1 cellular context compared by ENCODE assay signal in the genomic region with DNA sequence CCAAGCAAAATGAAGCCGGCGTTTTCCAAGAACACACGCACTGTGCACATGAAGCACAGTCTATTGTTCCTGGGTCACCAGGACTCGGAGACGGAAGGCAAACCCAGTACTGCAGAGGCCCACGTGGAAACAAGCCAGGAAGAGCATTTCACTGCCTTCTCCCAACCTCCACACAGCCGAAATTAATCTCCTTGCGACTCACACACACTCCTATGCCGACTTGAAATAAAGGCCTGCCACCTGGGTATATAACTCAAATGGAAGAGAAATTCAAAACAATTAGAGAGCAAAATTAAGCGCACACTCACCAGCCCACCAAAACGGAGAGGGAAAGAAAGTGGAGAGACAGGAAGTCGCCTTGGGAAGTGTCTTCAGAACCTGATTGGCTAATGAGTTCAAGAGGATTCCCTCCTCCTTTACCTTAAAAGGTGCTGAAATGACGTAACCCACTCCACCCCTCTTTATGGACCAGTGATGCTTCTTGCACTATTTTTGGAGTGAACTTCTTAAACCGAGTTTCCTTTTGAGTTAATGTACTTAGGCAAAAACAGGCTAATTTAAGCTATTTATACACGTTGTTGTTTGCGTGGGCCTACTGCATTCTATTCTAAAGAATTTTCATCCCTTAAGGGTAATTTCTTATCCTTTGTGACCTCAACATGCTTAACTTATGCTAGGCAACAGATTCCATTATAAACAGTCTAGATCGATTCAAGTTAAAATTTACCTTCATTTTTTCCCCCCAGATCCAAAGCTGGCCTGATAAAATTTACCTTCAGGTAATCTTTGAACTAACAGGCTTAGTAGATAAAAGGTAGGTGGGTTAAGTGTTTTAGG.
TF ChIP-seq lines count a peak whose summit lies in the region.

A gene with protein sequence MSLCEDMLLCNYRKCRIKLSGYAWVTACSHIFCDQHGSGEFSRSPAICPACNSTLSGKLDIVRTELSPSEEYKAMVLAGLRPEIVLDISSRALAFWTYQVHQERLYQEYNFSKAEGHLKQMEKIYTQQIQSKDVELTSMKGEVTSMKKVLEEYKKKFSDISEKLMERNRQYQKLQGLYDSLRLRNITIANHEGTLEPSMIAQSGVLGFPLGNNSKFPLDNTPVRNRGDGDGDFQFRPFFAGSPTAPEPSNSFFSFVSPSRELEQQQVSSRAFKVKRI (minus strand): TSS at position 334 of the 837 bp plus-strand sequence. CDS start 16,756 bp downstream, outside the sequence.

TF ChIP-seq in HEK293, 187 proteins besides CTCF, POLR2A, EP300 and RAD21 (continued from another document and continues in another):
- TF ChIP-seq, protein P1, sequence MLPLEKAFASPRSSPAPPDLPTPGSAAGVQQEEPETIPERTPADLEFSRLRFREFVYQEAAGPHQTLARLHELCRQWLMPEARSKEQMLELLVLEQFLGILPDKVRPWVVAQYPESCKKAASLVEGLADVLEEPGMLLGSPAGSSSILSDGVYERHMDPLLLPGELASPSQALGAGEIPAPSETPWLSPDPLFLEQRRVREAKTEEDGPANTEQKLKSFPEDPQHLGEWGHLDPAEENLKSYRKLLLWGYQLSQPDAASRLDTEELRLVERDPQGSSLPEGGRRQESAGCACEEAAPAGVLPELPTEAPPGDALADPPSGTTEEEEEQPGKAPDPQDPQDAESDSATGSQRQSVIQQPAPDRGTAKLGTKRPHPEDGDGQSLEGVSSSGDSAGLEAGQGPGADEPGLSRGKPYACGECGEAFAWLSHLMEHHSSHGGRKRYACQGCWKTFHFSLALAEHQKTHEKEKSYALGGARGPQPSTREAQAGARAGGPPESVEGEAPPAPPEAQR (tag by site-specific recombination; IDR thresholded peaks at IDR 0.05) = no peak
- TF ChIP-seq SP7 (tag by site-specific recombination; IDR thresholded peaks at IDR 0.05) (peak; percentile 77), ZNF658 (tag by site-specific recombination; IDR thresholded peaks at IDR 0.05) (no peak), ZNF571 (tag by site-specific recombination; IDR thresholded peaks at IDR 0.05) (no peak), ZNF629 (tag by site-specific recombination; IDR thresholded peaks at IDR 0.05) (peak; percentile 85), ZNF138 (tag by site-specific recombination; IDR thresholded peaks at IDR 0.05; ENCODE audit: borderline replicate concordance) (no peak), ZNF560 (tag by site-specific recombination; IDR thresholded peaks at IDR 0.05; ENCODE audit: borderline replicate concordance) (no peak), ZBTB1 (tag by site-specific recombination; IDR thresholded peaks at IDR 0.05) (no peak), ZSCAN23 (tag by site-specific recombination; IDR thresholded peaks at IDR 0.05) (no peak), ZNF433 (tag by site-specific recombination; IDR thresholded peaks at IDR 0.05; ENCODE audit: low read depth) (no peak), ZBTB17 (tag by site-specific recombination; IDR thresholded peaks at IDR 0.05) (peak; percentile 39; the same call in 1 of the 2 replicates), ZNF302 (tag by site-specific recombination; IDR thresholded peaks at IDR 0.05; ENCODE audit: low read depth) (no peak), ZNF837 (tag by site-specific recombination; IDR thresholded peaks at IDR 0.05) (no peak), ZNF239 (tag by site-specific recombination; IDR thresholded peaks at IDR 0.05) (no peak), ZNF544 (tag by site-specific recombination; IDR thresholded peaks at IDR 0.05) (no peak), PRDM1 (tag by site-specific recombination; IDR thresholded peaks at IDR 0.05) (peak; percentile 92), ZNF121 (tag by site-specific recombination; IDR thresholded peaks at IDR 0.05) (no peak), ZNF19 (tag by site-specific recombination; IDR thresholded peaks at IDR 0.05; ENCODE audit: low read depth) (no peak), ZNF140 (tag by site-specific recombination; IDR thresholded peaks at IDR 0.05) (no peak), GLI4 (tag by site-specific recombination; IDR thresholded peaks at IDR 0.05) (no peak), ZNF600 (tag by site-specific recombination; IDR thresholded peaks at IDR 0.05) (0 out of 2 replicates have a peak, but pooled peaks have one; percentile 43), ZNF404 (tag by site-specific recombination; IDR thresholded peaks at IDR 0.05) (no peak), ZNF366 (tag by site-specific recombination; conservative IDR thresholded peaks at IDR 0.05) (peak; percentile 92), SP2 (tag by site-specific recombination; IDR thresholded peaks at IDR 0.05) (peak; percentile 59), ZNF521 (tag by site-specific recombination; IDR thresholded peaks at IDR 0.05) (no peak), IKZF3 (tag by site-specific recombination; IDR thresholded peaks at IDR 0.05) (peak; percentile 94), TRIM28 (IDR thresholded peaks at IDR 0.05; ENCODE audit: borderline replicate concordance, low read length) (no peak), ZNF23 (tag by site-specific recombination; IDR thresholded peaks at IDR 0.05; ENCODE audit: borderline replicate concordance) (no peak), ZNF2 (tag by site-specific recombination; IDR thresholded peaks at IDR 0.05) (peak; percentile 70; the same call in 1 of the 2 replicates), ZNF596 (tag by site-specific recombination; IDR thresholded peaks at IDR 0.05) (no peak), MEIS1 (CRISPR knock-in tag; IDR thresholded peaks at IDR 0.05; ENCODE audit: borderline replicate concordance) (no peak), KLF8 (tag by site-specific recombination; IDR thresholded peaks at IDR 0.05) (peak; percentile 57)
- TF ChIP-seq, protein P2, sequence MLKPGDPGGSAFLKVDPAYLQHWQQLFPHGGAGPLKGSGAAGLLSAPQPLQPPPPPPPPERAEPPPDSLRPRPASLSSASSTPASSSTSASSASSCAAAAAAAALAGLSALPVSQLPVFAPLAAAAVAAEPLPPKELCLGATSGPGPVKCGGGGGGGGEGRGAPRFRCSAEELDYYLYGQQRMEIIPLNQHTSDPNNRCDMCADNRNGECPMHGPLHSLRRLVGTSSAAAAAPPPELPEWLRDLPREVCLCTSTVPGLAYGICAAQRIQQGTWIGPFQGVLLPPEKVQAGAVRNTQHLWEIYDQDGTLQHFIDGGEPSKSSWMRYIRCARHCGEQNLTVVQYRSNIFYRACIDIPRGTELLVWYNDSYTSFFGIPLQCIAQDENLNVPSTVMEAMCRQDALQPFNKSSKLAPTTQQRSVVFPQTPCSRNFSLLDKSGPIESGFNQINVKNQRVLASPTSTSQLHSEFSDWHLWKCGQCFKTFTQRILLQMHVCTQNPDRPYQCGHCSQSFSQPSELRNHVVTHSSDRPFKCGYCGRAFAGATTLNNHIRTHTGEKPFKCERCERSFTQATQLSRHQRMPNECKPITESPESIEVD (tag by site-specific recombination; IDR thresholded peaks at IDR 0.05) = peak; percentile 55; the same call in 1 of the 2 replicates
- TF ChIP-seq, protein P3, sequence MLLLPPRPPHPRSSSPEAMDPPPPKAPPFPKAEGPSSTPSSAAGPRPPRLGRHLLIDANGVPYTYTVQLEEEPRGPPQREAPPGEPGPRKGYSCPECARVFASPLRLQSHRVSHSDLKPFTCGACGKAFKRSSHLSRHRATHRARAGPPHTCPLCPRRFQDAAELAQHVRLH (tag by site-specific recombination; IDR thresholded peaks at IDR 0.05) = no peak
- TF ChIP-seq, protein P4, sequence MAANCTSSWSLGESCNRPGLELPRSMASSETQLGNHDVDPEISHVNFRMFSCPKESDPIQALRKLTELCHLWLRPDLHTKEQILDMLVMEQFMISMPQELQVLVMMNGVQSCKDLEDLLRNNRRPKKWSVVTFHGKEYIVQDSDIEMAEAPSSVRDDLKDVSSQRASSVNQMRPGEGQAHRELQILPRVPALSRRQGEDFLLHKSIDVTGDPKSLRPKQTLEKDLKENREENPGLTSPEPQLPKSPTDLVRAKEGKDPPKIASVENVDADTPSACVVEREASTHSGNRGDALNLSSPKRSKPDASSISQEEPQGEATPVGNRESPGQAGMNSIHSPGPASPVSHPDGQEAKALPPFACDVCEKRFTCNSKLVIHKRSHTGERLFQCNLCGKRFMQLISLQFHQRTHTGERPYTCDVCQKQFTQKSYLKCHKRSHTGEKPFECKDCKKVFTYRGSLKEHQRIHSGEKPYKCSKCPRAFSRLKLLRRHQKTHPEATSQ (tag by site-specific recombination; IDR thresholded peaks at IDR 0.05) = no peak
- TF ChIP-seq, protein P5, sequence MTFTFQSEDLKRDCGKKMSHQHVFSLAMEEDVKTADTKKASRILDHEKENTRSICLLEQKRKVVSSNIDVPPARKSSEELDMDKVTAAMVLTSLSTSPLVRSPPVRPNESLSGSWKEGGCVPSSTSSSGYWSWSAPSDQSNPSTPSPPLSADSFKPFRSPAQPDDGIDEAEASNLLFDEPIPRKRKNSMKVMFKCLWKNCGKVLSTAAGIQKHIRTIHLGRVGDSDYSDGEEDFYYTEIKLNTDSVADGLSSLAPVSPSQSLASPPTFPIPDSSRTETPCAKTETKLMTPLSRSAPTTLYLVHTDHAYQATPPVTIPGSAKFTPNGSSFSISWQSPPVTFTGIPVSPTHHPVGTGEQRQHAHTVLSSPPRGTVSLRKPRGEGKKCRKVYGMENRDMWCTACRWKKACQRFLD (tag by site-specific recombination; IDR thresholded peaks at IDR 0.05) = no peak
- TF ChIP-seq, protein P6, sequence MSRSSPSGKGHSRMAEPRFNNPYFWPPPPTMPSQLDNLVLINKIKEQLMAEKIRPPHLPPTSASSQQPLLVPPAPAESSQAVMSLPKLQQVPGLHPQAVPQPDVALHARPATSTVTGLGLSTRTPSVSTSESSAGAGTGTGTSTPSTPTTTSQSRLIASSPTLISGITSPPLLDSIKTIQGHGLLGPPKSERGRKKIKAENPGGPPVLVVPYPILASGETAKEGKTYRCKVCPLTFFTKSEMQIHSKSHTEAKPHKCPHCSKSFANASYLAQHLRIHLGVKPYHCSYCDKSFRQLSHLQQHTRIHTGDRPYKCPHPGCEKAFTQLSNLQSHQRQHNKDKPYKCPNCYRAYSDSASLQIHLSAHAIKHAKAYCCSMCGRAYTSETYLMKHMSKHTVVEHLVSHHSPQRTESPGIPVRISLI (tag by site-specific recombination; IDR thresholded peaks at IDR 0.05) = no peak
- TF ChIP-seq, protein P7, sequence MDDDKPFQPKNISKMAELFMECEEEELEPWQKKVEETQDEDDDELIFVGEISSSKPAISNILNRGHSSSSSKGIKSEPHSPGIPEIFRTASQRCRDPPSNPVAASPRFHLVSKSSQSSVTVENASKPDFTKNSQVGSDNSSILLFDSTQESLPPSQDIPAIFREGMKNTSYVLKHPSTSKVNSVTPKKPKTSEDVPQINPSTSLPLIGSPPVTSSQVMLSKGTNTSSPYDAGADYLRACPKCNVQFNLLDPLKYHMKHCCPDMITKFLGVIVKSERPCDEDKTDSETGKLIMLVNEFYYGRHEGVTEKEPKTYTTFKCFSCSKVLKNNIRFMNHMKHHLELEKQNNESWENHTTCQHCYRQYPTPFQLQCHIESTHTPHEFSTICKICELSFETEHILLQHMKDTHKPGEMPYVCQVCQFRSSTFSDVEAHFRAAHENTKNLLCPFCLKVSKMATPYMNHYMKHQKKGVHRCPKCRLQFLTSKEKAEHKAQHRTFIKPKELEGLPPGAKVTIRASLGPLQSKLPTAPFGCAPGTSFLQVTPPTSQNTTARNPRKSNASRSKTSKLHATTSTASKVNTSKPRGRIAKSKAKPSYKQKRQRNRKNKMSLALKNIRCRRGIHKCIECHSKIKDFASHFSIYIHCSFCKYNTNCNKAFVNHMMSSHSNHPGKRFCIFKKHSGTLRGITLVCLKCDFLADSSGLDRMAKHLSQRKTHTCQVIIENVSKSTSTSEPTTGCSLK (tag by site-specific recombination; IDR thresholded peaks at IDR 0.05) = no peak
- TF ChIP-seq, protein P8, sequence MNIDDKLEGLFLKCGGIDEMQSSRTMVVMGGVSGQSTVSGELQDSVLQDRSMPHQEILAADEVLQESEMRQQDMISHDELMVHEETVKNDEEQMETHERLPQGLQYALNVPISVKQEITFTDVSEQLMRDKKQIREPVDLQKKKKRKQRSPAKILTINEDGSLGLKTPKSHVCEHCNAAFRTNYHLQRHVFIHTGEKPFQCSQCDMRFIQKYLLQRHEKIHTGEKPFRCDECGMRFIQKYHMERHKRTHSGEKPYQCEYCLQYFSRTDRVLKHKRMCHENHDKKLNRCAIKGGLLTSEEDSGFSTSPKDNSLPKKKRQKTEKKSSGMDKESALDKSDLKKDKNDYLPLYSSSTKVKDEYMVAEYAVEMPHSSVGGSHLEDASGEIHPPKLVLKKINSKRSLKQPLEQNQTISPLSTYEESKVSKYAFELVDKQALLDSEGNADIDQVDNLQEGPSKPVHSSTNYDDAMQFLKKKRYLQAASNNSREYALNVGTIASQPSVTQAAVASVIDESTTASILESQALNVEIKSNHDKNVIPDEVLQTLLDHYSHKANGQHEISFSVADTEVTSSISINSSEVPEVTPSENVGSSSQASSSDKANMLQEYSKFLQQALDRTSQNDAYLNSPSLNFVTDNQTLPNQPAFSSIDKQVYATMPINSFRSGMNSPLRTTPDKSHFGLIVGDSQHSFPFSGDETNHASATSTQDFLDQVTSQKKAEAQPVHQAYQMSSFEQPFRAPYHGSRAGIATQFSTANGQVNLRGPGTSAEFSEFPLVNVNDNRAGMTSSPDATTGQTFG (tag by site-specific recombination; IDR thresholded peaks at IDR 0.05; ENCODE audit: borderline replicate concordance) = no peak
- TF ChIP-seq, protein P9, sequence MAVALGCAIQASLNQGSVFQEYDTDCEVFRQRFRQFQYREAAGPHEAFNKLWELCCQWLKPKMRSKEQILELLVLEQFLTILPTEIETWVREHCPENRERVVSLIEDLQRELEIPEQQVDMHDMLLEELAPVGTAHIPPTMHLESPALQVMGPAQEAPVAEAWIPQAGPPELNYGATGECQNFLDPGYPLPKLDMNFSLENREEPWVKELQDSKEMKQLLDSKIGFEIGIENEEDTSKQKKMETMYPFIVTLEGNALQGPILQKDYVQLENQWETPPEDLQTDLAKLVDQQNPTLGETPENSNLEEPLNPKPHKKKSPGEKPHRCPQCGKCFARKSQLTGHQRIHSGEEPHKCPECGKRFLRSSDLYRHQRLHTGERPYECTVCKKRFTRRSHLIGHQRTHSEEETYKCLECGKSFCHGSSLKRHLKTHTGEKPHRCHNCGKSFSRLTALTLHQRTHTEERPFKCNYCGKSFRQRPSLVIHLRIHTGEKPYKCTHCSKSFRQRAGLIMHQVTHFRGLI (tag by site-specific recombination; IDR thresholded peaks at IDR 0.05) = no peak
